ENCODE assay signal across 11 cellular contexts in genomic region chr21:46191257-46191685, GRCh38. TPM values are rescaled to one million over a fixed set of nuclear protein-coding genes. Genes with fewer than 3 reads are reported as not detected.
A peak's percentile ranks its signal among the peaks of the same experiment; 100 is the strongest.
DNase-seq lines count a peak whose midpoint lies in the region; ATAC-seq, FAIRE-seq and TF ChIP-seq lines count a peak whose summit lies in the region.
"Had no signal": no experiment of that assay in that cellular context is flagged by ENCODE, and none has a peak within 500 bp of the region (broad histone marks: within the 10 kb centered on the region; RNA-seq: fewer than 3 reads in every experiment).

No MANE protein-coding gene starts in this region.

- CTCF ChIA-PET in endothelial cell of umbilical vein (lab: Charles Lee): interaction anchor here (1.7 kb wide), 1 partner anchor 38 kb away, joined by 8 read pairs; no protein-coding TSS in a partner anchor

- DNase-seq in AG10803 (ENCODE audit: low read depth) (peak; percentile 81), endothelial cell of umbilical vein (ENCODE audit: low read depth, low spot score) (peak; percentile 66), myocyte (ENCODE audit: low read depth) (peak; percentile 73), thyroid gland (no peak)
- no peak for DNase-seq in activated CD4-positive, alpha-beta T cell treated with anti-CD3 and anti-CD28 coated beads, Interleukin-2, amount 50 U/mL, for 4 hours
- DNase-seq: COR-L47 had no signal

- H3K36me3 ChIP-seq in endothelial cell of umbilical vein (ENCODE audit: control insufficient read depth in 2 of 2, extremely low read depth in 1 of 2, insufficient read depth in 2 of 2, low read length in 2 of 2) (peaks cover 10 to 35% of the 10 kb centered on the region in 2 experiments), thyroid gland (peaks cover 15 to 18% of the 10 kb centered on the region in 2 donors)

- no TSS peak for BruUV-seq in endothelial cell of umbilical vein (replicated peaks; lab: Mats Ljungman, UMichigan)

- H3K4me3 ChIP-seq in AG10803 (ENCODE audit: low read length): no peak overlapping the region
- H3K4me3 ChIP-seq in endothelial cell of umbilical vein (replicated peaks in 1 of 3; ENCODE audit: insufficient read depth in 1 of 3, low read depth in 1 of 3, low read length in 3 of 3): no peak overlapping the region
- no peak overlapping the region for H3K4me3 ChIP-seq in thyroid gland (replicated peaks in 1 of 3)
- H3K4me3 ChIP-seq: lung had no signal

- H3K4me1 ChIP-seq in endothelial cell of umbilical vein (ENCODE audit: control insufficient read depth, extremely low read depth, insufficient read depth, low read length) (peaks cover 22% of the 10 kb centered on the region), thyroid gland (peaks cover 0 to 12% of the 10 kb centered on the region in 2 donors)

- H3K27me3 ChIP-seq in endothelial cell of umbilical vein (ENCODE audit: control insufficient read depth in 2 of 2, insufficient read depth in 2 of 2, low read length in 2 of 2) (no peaks in the 10 kb centered on the region), thyroid gland (no peaks in the 10 kb centered on the region)

- WGBS in thyroid gland, 2 donors: 91 to 92% methylated on average over 3 to 4 of the region's 4 CpGs

- no peaks in the 10 kb centered on the region for H3K9me3 ChIP-seq in endothelial cell of umbilical vein (replicated peaks; ENCODE audit: control insufficient read depth, insufficient read depth, low read length)
- no peaks in the 10 kb centered on the region for H3K9me3 ChIP-seq in thyroid gland

- H3K9me1 ChIP-seq in endothelial cell of umbilical vein (replicated peaks; ENCODE audit: control insufficient read depth, extremely low read depth, insufficient read depth, low read length): no peaks in the 10 kb centered on the region

- no peak overlapping the region for H3K4me2 ChIP-seq in endothelial cell of umbilical vein (ENCODE audit: insufficient read depth, low read length)

- TF ChIP-seq CTCF in AG10803 (conservative IDR thresholded peaks at IDR 0.05; ENCODE audit: low read length) (no peak), endothelial cell of umbilical vein (IDR thresholded peaks at IDR 0.05; ENCODE audit: extremely low read depth in 1 of 2, insufficient read depth in 1 of 2, low read depth in 1 of 2, low read length in 2 of 2) (no peak), thyroid gland (IDR thresholded peaks at IDR 0.05) (no peak)

- H2AFZ ChIP-seq in endothelial cell of umbilical vein (ENCODE audit: low read depth, low read length): no peak overlapping the region

- POLR2A ChIA-PET in endothelial cell of umbilical vein (lab: Charles Lee): no interaction called here

- ATAC-seq in GM18909 (IDR thresholded peaks at IDR 0.05; ENCODE audit: poor library complexity, unreplicated experiment) (no peak), HG02840 (IDR thresholded peaks at IDR 0.05; ENCODE audit: low FRiP score, unreplicated experiment) (no peak)

- intact Hi-C loops in endothelial cell of umbilical vein (cut with micrococcal nuclease) (no loop called here), thyroid gland (cut with DNase I) (no loop called here)

- peak; percentile 84 for FAIRE-seq in endothelial cell of umbilical vein (lab: Jason Lieb, UNC)
- FAIRE-seq: GM19239 had no signal

- TF ChIP-seq POLR2A in endothelial cell of umbilical vein (IDR thresholded peaks at IDR 0.05; ENCODE audit: low read depth, low read length): no peak
- no peak for TF ChIP-seq POLR2A in thyroid gland (IDR thresholded peaks at IDR 0.05)

- H3K9ac ChIP-seq in endothelial cell of umbilical vein (replicated peaks; ENCODE audit: extremely low read depth, insufficient read depth, low read length): no peak overlapping the region

- no peak overlapping the region for H3K27ac ChIP-seq in endothelial cell of umbilical vein (ENCODE audit: insufficient read depth, low read depth, low read length)
- no peak overlapping the region for H3K27ac ChIP-seq in thyroid gland

- no peaks in the 10 kb centered on the region for H3K79me2 ChIP-seq in endothelial cell of umbilical vein (ENCODE audit: control insufficient read depth, insufficient read depth, low read length)

- dilution Hi-C loops in endothelial cell of umbilical vein (cut with MboI; ENCODE audit: extremely low pct_ligation_motif_present, low sequenced_read_pairs): no loop called here

- no peaks in the 10 kb centered on the region for H4K20me1 ChIP-seq in endothelial cell of umbilical vein (replicated peaks; ENCODE audit: control insufficient read depth, extremely low read depth, insufficient read depth, low read length)

TF ChIP-seq in PFSK-1, 5 proteins besides CTCF, POLR2A, EP300 and RAD21:
- TF ChIP-seq FOXP2 (optimal IDR thresholded peaks at IDR 0.05; ENCODE audit: borderline replicate concordance, extremely low read depth, extremely low read length, insufficient read depth) (peak; percentile 83), TAF1 (IDR thresholded peaks at IDR 0.05; ENCODE audit: borderline replicate concordance, insufficient read depth, low read length) (0 out of 2 replicates have a peak, but pooled peaks have one; percentile 37), SIN3A (IDR thresholded peaks at IDR 0.05; ENCODE audit: borderline replicate concordance, insufficient read depth, low read length) (peak; percentile 76; the same call in 1 of the 2 replicates), POLR2AphosphoS5 (IDR thresholded peaks at IDR 0.05; ENCODE audit: low read depth, low read length) (no peak)
TF ChIP-seq in PFSK-1: peak in this region for 3.

TF ChIP-seq in endothelial cell of umbilical vein, 7 proteins besides CTCF, POLR2A, EP300 and RAD21:
- TF ChIP-seq FOS (IDR thresholded peaks at IDR 0.05; ENCODE audit: borderline replicate concordance, insufficient read depth, low read length) (peak; percentile 44), MAX (IDR thresholded peaks at IDR 0.05; ENCODE audit: insufficient read depth, insufficient read length) (no peak)
TF ChIP-seq in endothelial cell of umbilical vein: peak in this region for 1.

RNA-seq across cellular contexts. Expression of gene SPATC1L, which starts 7.0 kb away (rescaled TPM):
- polyA plus RNA-seq in PFSK-1 (2012; ENCODE audit: insufficient read length, low read depth): 47.1 TPM
- total RNA-seq in endothelial cell of umbilical vein (15.3 and 31.7 TPM in 2 replicates), myocyte (16.1 and 16.8 TPM in 2 replicates), thyroid gland (1 to 10 TPM; 3.5 to 9.0 (median 5.8) TPM)
- 11.5 and 14.6 TPM in 2 replicates for polyA plus RNA-seq in endothelial cell of umbilical vein
- polyA plus RNA-seq in endothelial cell of umbilical vein (2011; cell fraction: cytosol; rRNA removed): 10.2 and 16.5 TPM in 2 replicates
- 6.4 and 9.8 TPM in 2 replicates for polyA plus RNA-seq in endothelial cell of umbilical vein (2011; cell fraction: nucleus; rRNA removed)
- polyA plus RNA-seq in endothelial cell of umbilical vein (2012): 18.3 and 18.4 TPM in 2 replicates
- polyA minus RNA-seq in endothelial cell of umbilical vein: 5.2 and 6.1 TPM in 2 replicates
- 5.9 TPM for polyA minus RNA-seq in endothelial cell of umbilical vein (2011; cell fraction: cytosol; rRNA and poly(A)+ RNA removed)
- 2.5 and 5.8 TPM in 2 replicates for polyA minus RNA-seq in endothelial cell of umbilical vein (2011; cell fraction: nucleus; rRNA and poly(A)+ RNA removed)
- polyA plus RNA-seq in myocyte (2012): 26.9 TPM

RNA-seq across cellular contexts. Expression of gene FTCD, which starts 35.9 kb away (rescaled TPM):
- 1.4 TPM for polyA plus RNA-seq in PFSK-1 (2012; ENCODE audit: insufficient read length, low read depth)
- total RNA-seq in endothelial cell of umbilical vein: 1.2 and 1.5 TPM in 2 replicates
- 0.06 TPM in 1 of 2 replicates, not detected in the other for polyA plus RNA-seq in endothelial cell of umbilical vein
- 0.04 TPM in 1 of 2 replicates, not detected in the other for polyA plus RNA-seq in endothelial cell of umbilical vein (2011; cell fraction: cytosol; rRNA removed)
- polyA plus RNA-seq in endothelial cell of umbilical vein (2011; cell fraction: nucleus; rRNA removed): 0.28 and 0.37 TPM in 2 replicates
- 0.36 and 0.42 TPM in 2 replicates for polyA plus RNA-seq in endothelial cell of umbilical vein (2012)
- polyA minus RNA-seq in endothelial cell of umbilical vein: not detected in 2 replicates
- not detected for polyA minus RNA-seq in endothelial cell of umbilical vein (2011; cell fraction: cytosol; rRNA and poly(A)+ RNA removed)
- polyA minus RNA-seq in endothelial cell of umbilical vein (2011; cell fraction: nucleus; rRNA and poly(A)+ RNA removed): not detected in 2 replicates
- total RNA-seq in myocyte: 0.37 TPM in 1 of 2 replicates, not detected in the other
- 2.0 TPM for polyA plus RNA-seq in myocyte (2012)
- total RNA-seq in thyroid gland: 1 to 10 TPM in 1 of 4 donors, under 1 TPM in 2, not detected in 1; 0.78 to 1.2 (median 0.94) TPM

RNA-seq across cellular contexts. Expression of gene LSS, which starts 37.3 kb away (rescaled TPM):
- polyA plus RNA-seq in PFSK-1 (2012; ENCODE audit: insufficient read length, low read depth): 38.0 TPM
- total RNA-seq in endothelial cell of umbilical vein (141 TPM in 2 replicates), myocyte (116 and 211 TPM in 2 replicates), thyroid gland (10 to 100 TPM; 31.4 to 57.7 (median 42.0) TPM)
- 120 and 132 TPM in 2 replicates for polyA plus RNA-seq in endothelial cell of umbilical vein
- 61.0 and 68.1 TPM in 2 replicates for polyA plus RNA-seq in endothelial cell of umbilical vein (2011; cell fraction: cytosol; rRNA removed)
- polyA plus RNA-seq in endothelial cell of umbilical vein (2011; cell fraction: nucleus; rRNA removed): 219 and 279 TPM in 2 replicates
- 46.0 and 49.7 TPM in 2 replicates for polyA plus RNA-seq in endothelial cell of umbilical vein (2012)
- 126 and 151 TPM in 2 replicates for polyA minus RNA-seq in endothelial cell of umbilical vein
- polyA minus RNA-seq in endothelial cell of umbilical vein (2011; cell fraction: cytosol; rRNA and poly(A)+ RNA removed): 14.0 TPM
- polyA minus RNA-seq in endothelial cell of umbilical vein (2011; cell fraction: nucleus; rRNA and poly(A)+ RNA removed): 70.4 and 87.6 TPM in 2 replicates
- 67.1 TPM for polyA plus RNA-seq in myocyte (2012)

Comparison
In these comparisons a context has a peak if more than half of its experiments do, and no peak if none do; other contexts are left out.
1. DNase-seq: peak in AG10803 (single experiment), endothelial cell of umbilical vein (single experiment) and myocyte (single experiment); none in thyroid gland (0 of 2) and activated CD4-positive, alpha-beta T cell treated with anti-CD3 and anti-CD28 coated beads, Interleukin-2, amount 50 U/mL, for 4 hours (0 of 2).